In the genomic region with DNA sequence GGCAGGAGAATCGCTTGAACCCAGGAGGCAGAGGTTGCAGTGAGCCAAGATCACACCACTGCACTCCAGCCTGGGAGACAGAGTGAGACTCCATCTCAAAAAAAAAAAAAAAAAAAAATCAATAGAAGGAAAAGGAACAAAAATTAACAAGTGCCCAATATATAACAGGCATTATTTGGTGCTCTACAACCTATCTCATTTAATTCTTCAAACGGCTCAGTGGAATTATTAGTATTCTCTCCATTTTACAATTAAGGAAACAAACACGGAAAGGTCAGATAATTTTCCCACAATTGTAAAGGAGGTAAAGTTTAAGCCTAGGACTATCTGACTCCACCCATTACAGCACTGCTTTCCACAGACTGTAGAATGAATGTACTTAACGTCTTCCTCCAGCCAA, we compare ENCODE assay signal across 10 cellular contexts. TPM values are rescaled to one million over a fixed set of nuclear protein-coding genes. Genes with fewer than 3 reads are reported as not detected.
"Had no signal": no experiment of that assay in that cellular context is flagged by ENCODE, and none has a peak within 500 bp of the region (broad histone marks: within the 10 kb centered on the region; RNA-seq: fewer than 3 reads in every experiment).

No MANE protein-coding gene starts in this region.

- H2AFZ ChIP-seq: GM23338 had no signal

- ATAC-seq: GM23338 had no signal

- H3K4me3 ChIP-seq: GM23338 had no signal

- H3K4me1 Mint-ChIP-seq: GM23338, H9 had no signal

- H3K27ac Mint-ChIP-seq: GM23338, H9, HFFc6 had no signal

- H3K4me3 Mint-ChIP-seq: GM23338, H9, HFFc6, IgD-negative memory B cell had no signal

- FAIRE-seq: H1, H54, HTR-8/SVneo had no signal

- DNase-seq: H9, HCEC 1CT, HFFc6, KG1 had no signal

- H3K4me2 ChIP-seq: GM23338 had no signal

- H3K27me3 Mint-ChIP-seq: IgD-negative memory B cell had no signal

RNA-seq across cellular contexts. Expression of gene PRDM13, which starts 57.9 kb away (rescaled TPM):
- total RNA-seq: H9, HFFc6, HT-29 had no signal
- polyA plus RNA-seq: IgD-negative memory B cell had no signal
